16 cellular contexts compared by ENCODE assay signal in the genomic region with DNA sequence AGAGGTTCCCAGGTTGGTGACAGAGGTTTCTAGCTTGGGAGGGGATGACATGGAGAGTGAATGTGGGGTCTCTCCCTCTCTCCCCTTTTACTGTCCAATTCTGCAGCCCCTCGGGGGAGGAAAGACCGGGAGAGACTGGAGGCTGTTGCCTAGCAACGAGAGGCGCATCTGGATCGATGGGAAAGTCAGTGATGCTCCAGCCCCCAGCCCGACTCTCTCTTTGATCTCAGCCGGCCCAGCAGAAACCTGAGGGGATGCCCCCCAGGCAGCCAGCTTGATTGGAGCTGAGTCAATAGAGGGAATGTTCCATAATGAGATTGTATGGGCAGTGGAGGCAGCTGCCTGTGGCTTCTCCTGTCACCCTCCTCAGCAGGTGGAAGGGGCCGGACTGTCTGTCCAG. TPM values are rescaled to one million over a fixed set of nuclear protein-coding genes. Genes with fewer than 3 reads are reported as not detected.
"Had no signal": no experiment of that assay in that cellular context is flagged by ENCODE, and none has a peak within 500 bp of the region (broad histone marks: within the 10 kb centered on the region; RNA-seq: fewer than 3 reads in every experiment).

No MANE protein-coding gene starts in this region.

- H3K9me3 ChIP-seq: colonic mucosa, pancreas, thoracic aorta had no signal

- H3K4me3 ChIP-seq: cardiac muscle cell, colonic mucosa, pancreas, thoracic aorta had no signal

- H3K27ac ChIP-seq: cardiac muscle cell, colonic mucosa, pancreas, thoracic aorta had no signal

- ATAC-seq: activated CD8-positive, alpha-beta T cell treated with anti-CD3 and anti-CD28 coated beads for 36 hours; effector memory CD8-positive, alpha-beta T cell; pancreas; stimulated activated naive CD8-positive, alpha-beta T cell treated with anti-CD3 and anti-CD28 coated beads, Interleukin-15, amount 100 ng/mL, for 72 hours had no signal

- DNase-seq: activated CD8-positive, alpha-beta memory T cell treated with anti-CD3 and anti-CD28 coated beads, Interleukin-2, amount 50 U/mL, for 48 hours; activated CD8-positive, alpha-beta T cell treated with anti-CD3 and anti-CD28 coated beads for 36 hours; activated naive CD4-positive, alpha-beta T cell; colonic mucosa; effector memory CD8-positive, alpha-beta T cell; hippocampal formation; mesendoderm; nephron progenitor cell; pancreas; stimulated activated CD4-positive, alpha-beta T cell treated with anti-CD3 and anti-CD28 coated beads, Interleukin-4, amount 100 ng/mL, for 4 hours; stimulated activated naive CD8-positive, alpha-beta T cell treated with anti-CD3 and anti-CD28 coated beads, Interleukin-15, amount 100 ng/mL, for 72 hours had no signal

- H3K4me1 ChIP-seq: colonic mucosa, pancreas had no signal

- H3K36me3 ChIP-seq: cardiac muscle cell, colonic mucosa, pancreas, thoracic aorta had no signal

- H3K27me3 ChIP-seq: cardiac muscle cell, colonic mucosa had no signal

RNA-seq across cellular contexts. Expression of a gene that starts 15.0 kb away (rescaled TPM):
- total RNA-seq: activated CD8-positive, alpha-beta T cell treated with anti-CD3 and anti-CD28 coated beads for 36 hours; activated T-helper 1 cell treated with anti-CD3 and anti-CD28 coated beads, Interleukin-12 subunit alpha, Interleukin-12 subunit beta, Interleukin-2, Interleukin-4 antibody, amounts not matched to agents 30 ng/mL and 10 ng/mL and 1 ng/mL, durations not matched to agents 14 hours and 24 hours and 36 hours; epithelial cell of proximal tubule; skeletal muscle tissue had no signal
